24 cellular contexts compared by ENCODE assay signal in the genomic region with DNA sequence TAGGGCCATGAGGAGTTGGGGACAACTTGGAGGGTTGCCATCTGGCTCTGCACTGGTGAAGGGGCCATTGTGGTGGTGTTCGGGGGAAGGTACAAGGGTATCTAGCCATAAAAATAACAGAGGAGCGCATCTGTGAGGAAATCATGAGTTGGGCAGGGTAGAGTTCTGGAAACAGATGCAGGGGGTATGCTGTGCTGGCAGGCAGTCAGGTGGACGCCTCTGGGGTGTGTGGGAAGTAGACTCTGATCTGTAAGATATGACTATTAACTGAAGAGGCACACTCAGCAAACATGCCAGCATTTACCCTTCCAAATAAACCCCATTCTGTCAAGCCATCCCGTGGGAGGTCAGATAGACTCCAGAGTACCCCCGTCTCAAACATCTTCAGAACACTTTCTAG.
"Had no signal": no experiment of that assay in that cellular context is flagged by ENCODE, and none has a peak within 500 bp of the region (broad histone marks: within the 10 kb centered on the region; RNA-seq: fewer than 3 reads in every experiment).

No MANE protein-coding gene starts in this region.

- ATAC-seq: activated CD8-positive, alpha-beta T cell treated with anti-CD3 and anti-CD28 coated beads, Interleukin-2, amount 10 ng/mL, durations not matched to agents 7 days and 5 days; activated T-cell treated with anti-CD3 and anti-CD28 coated beads, Interleukin-2, amount 50 U/mL, for 4 hours; T-cell; WTC11 had no signal

- DNase-seq: activated CD4-positive, alpha-beta T cell treated with anti-CD3 and anti-CD28 coated beads for 48 hours; activated CD4-positive, alpha-beta T cell treated with anti-CD3 and anti-CD28 coated beads, Interleukin-2, amount 50 U/mL, for 4 hours; activated CD4-positive, CD25-positive, alpha-beta regulatory T cell treated with anti-CD3 and anti-CD28 coated beads, Interleukin-2, amount 50 U/mL, for 72 hours; activated CD8-positive, alpha-beta T cell treated with anti-CD3 and anti-CD28 coated beads, Interleukin-2, amount 10 ng/mL, durations not matched to agents 7 days and 5 days; activated effector memory CD4-positive, alpha-beta T cell treated with anti-CD3 and anti-CD28 coated beads, Interleukin-2, amount 50 U/mL, for 16 hours; activated naive CD4-positive, alpha-beta T cell treated with anti-CD3 and anti-CD28 coated beads for 36 hours; activated T-cell treated with anti-CD3 and anti-CD28 coated beads, Interleukin-2, amount 50 U/mL, for 4 hours; amygdala; KG1; NCI-H1092; NCI-H1417; NCI-H1930; NCI-H345; NCI-H510A; NCI-H526 treated with DMSO at 0.1 percent for 48 hours; NCI-H82; Peyer's patch; SHP77 treated with DMSO at 0.1 percent for 48 hours; T-cell; T-helper 2 cell; T1000 had no signal

- FAIRE-seq: astrocyte, TTC549 had no signal
